In genomic region chr21:45110873-45111624, GRCh38 we compare ENCODE assay signal across 1 cellular context.
TF ChIP-seq lines count a peak whose summit lies in the region.

No MANE protein-coding gene starts in this region.

TF ChIP-seq in K562, 482 proteins besides CTCF, POLR2A, EP300 and RAD21 (continued from another document and continues in another):
- TF ChIP-seq BRF2 (IDR thresholded peaks at IDR 0.05; ENCODE audit: borderline replicate concordance, insufficient read depth, insufficient read length) = no peak
- no peak for TF ChIP-seq ZNF395 (CRISPR knock-in tag; IDR thresholded peaks at IDR 0.05)
- TF ChIP-seq CUX1 (CRISPR knock-in tag; IDR thresholded peaks at IDR 0.05) = no peak
- peak; percentile 84 for TF ChIP-seq CEBPB (tag; IDR thresholded peaks at IDR 0.05)
- no peak for TF ChIP-seq TEAD4 (IDR thresholded peaks at IDR 0.05; ENCODE audit: low read length)
- TF ChIP-seq TEAD4 (CRISPR knock-in tag; IDR thresholded peaks at IDR 0.05; ENCODE audit: borderline replicate concordance) = no peak
- no peak for TF ChIP-seq ARID4B (CRISPR knock-in tag; IDR thresholded peaks at IDR 0.05)
- TF ChIP-seq CHAMP1 (IDR thresholded peaks at IDR 0.05) = no peak
- no peak for TF ChIP-seq NBN (IDR thresholded peaks at IDR 0.05; ENCODE audit: low read depth)
- 0 out of 2 replicates have a peak, but pooled peaks have one; percentile 41 for TF ChIP-seq GABPA (tag; conservative IDR thresholded peaks at IDR 0.05; ENCODE audit: low read depth)
- no peak for TF ChIP-seq CBFB (CRISPR knock-in tag; IDR thresholded peaks at IDR 0.05)
- no peak for TF ChIP-seq RUNX1 (IDR thresholded peaks at IDR 0.05; ENCODE audit: low read depth)
- TF ChIP-seq ETV1 (tag; conservative IDR thresholded peaks at IDR 0.05; ENCODE audit: low read depth) = peak; percentile 85
- no peak for TF ChIP-seq ZNF445 (CRISPR knock-in tag; IDR thresholded peaks at IDR 0.05; ENCODE audit: low read depth)
- TF ChIP-seq GATAD2B (IDR thresholded peaks at IDR 0.05; ENCODE audit: borderline replicate concordance) = no peak
- TF ChIP-seq ZNF134 (CRISPR knock-in tag; conservative IDR thresholded peaks at IDR 0.05) = no peak
- no peak for TF ChIP-seq BMI1 (IDR thresholded peaks at IDR 0.05; ENCODE audit: low read length)
- TF ChIP-seq HIVEP1 (CRISPR knock-in tag; IDR thresholded peaks at IDR 0.05) = no peak
- peak in 1 of 2 experiments; percentile 34; a peak in 1 of 3 replicates for TF ChIP-seq CBX3 (IDR thresholded peaks at IDR 0.05; ENCODE audit: borderline replicate concordance in 1 of 2, low read length in 2 of 2)
- no peak for TF ChIP-seq PRMT5 (CRISPR knock-in tag; IDR thresholded peaks at IDR 0.05)
- no peak for TF ChIP-seq GTF2E2 (tag; IDR thresholded peaks at IDR 0.05)
- TF ChIP-seq SNRNP70 (optimal IDR thresholded peaks at IDR 0.05; ENCODE audit: low read depth, low read length) = no peak
- TF ChIP-seq NR2C2 (CRISPR knock-in tag; IDR thresholded peaks at IDR 0.05) = no peak
- TF ChIP-seq NR2C2 (tag; IDR thresholded peaks at IDR 0.05) = peak; percentile 62; the same call in 1 of the 2 replicates
- no peak for TF ChIP-seq KLF10 (CRISPR knock-in tag; IDR thresholded peaks at IDR 0.05)
- TF ChIP-seq BRD4 (IDR thresholded peaks at IDR 0.05) = no peak
- TF ChIP-seq SIN3B (IDR thresholded peaks at IDR 0.05; ENCODE audit: low read depth) = no peak
- TF ChIP-seq NCOA4 (IDR thresholded peaks at IDR 0.05; ENCODE audit: partially characterized antibody) = no peak
- TF ChIP-seq ZNF140 (CRISPR knock-in tag; IDR thresholded peaks at IDR 0.05) = no peak
- no peak for TF ChIP-seq NFXL1 (CRISPR knock-in tag; IDR thresholded peaks at IDR 0.05)
- TF ChIP-seq ZNF75A (CRISPR knock-in tag; IDR thresholded peaks at IDR 0.05) = no peak
- no peak for TF ChIP-seq MCM3 (IDR thresholded peaks at IDR 0.05)
- no peak for TF ChIP-seq ZNF274 (IDR thresholded peaks at IDR 0.05; ENCODE audit: borderline replicate concordance, low read depth, low read length)
- TF ChIP-seq L3MBTL2 (IDR thresholded peaks at IDR 0.05) = peak; percentile 38; the same call in 1 of the 2 replicates
- no peak for TF ChIP-seq MTA1 (IDR thresholded peaks at IDR 0.05; ENCODE audit: borderline replicate concordance)
- no peak for TF ChIP-seq MTF1 (CRISPR knock-in tag; IDR thresholded peaks at IDR 0.05; ENCODE audit: borderline replicate concordance)
- TF ChIP-seq MAZ (CRISPR knock-in tag; conservative IDR thresholded peaks at IDR 0.05 in 1 of 2, IDR thresholded peaks at IDR 0.05 in 1 of 2) = no peak
- no peak for TF ChIP-seq DIDO1 (tag; IDR thresholded peaks at IDR 0.05; ENCODE audit: low read depth)
- no peak for TF ChIP-seq CHCHD3 (CRISPR knock-in tag; IDR thresholded peaks at IDR 0.05)
- TF ChIP-seq ARID1B (IDR thresholded peaks at IDR 0.05) = no peak
- no peak for TF ChIP-seq CREB1 (IDR thresholded peaks at IDR 0.05)
- no peak for TF ChIP-seq CREB1 (CRISPR knock-in tag; IDR thresholded peaks at IDR 0.05)
- 0 out of 2 replicates have a peak, but pooled peaks have one; percentile 27 for TF ChIP-seq SMARCA4 (IDR thresholded peaks at IDR 0.05)
- TF ChIP-seq HEY1 (CRISPR knock-in tag; IDR thresholded peaks at IDR 0.05; ENCODE audit: borderline replicate concordance) = no peak
- no peak for TF ChIP-seq OTX1 (CRISPR knock-in tag; IDR thresholded peaks at IDR 0.05)
- TF ChIP-seq PBX2 (CRISPR knock-in tag; IDR thresholded peaks at IDR 0.05; ENCODE audit: low read depth) = no peak
- no peak for TF ChIP-seq PBX2 (tag; conservative IDR thresholded peaks at IDR 0.05; ENCODE audit: low read depth)
- no peak for TF ChIP-seq TRIM25 (IDR thresholded peaks at IDR 0.05; ENCODE audit: borderline replicate concordance)
- TF ChIP-seq KLF13 (tag; IDR thresholded peaks at IDR 0.05; ENCODE audit: borderline replicate concordance, low read depth) = no peak
- TF ChIP-seq NFE2 (IDR thresholded peaks at IDR 0.05; ENCODE audit: low read depth) = peak; percentile 10; the same call in 1 of the 2 replicates
- peak; percentile 15 to 16; a peak in 1 of 4 replicates for TF ChIP-seq TRIM24 (IDR thresholded peaks at IDR 0.05)
- TF ChIP-seq NCOA6 (IDR thresholded peaks at IDR 0.05) = 0 out of 2 replicates have a peak, but pooled peaks have one; percentile 15
